In the genomic region with DNA sequence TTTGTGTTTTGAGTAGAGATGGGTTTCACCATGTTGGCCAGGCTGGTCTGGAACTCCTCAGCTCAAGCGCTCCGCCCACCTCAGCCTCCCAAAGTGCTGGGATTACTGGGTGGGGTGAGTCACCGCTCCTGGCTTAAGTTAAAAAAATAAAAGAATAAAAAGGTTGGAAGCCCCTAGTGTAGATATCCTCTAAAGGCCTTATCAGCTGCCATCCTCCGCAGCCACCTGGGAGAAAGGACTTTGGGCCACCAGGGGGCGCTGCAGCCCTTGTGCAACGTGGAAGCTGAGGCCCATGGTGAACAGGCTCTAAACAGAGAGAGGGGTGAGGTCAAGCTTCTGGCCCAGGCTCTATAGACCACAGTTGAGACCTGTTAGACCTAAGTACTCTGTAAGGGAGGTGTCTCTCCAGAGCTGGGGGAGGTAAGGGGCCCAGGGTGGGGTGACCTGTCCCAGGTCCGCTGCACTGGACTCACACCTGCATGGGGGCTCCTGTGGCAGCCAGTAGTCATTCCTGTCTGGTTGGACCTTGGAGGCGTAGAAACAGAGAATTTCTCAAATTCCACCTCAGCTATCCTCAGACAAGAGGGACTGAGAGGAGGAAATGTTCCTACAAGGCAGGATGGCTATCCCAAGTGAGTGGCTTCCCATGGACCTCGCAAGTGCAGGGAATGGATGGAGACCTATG, we compare ENCODE assay signal across 8 cellular contexts. TPM values are rescaled to one million over a fixed set of nuclear protein-coding genes. Genes with fewer than 3 reads are reported as not detected.
DNase-seq lines count a peak whose midpoint lies in the region; ATAC-seq, FAIRE-seq and TF ChIP-seq lines count a peak whose summit lies in the region.

No MANE protein-coding gene starts in this region.

- H3K9ac ChIP-seq in endothelial cell of umbilical vein (replicated peaks; ENCODE audit: extremely low read depth, insufficient read depth, low read length): no peak overlapping the region

- no peaks in the 10 kb centered on the region for H3K9me1 ChIP-seq in endothelial cell of umbilical vein (replicated peaks; ENCODE audit: control insufficient read depth, extremely low read depth, insufficient read depth, low read length)

- CTCF ChIA-PET in activated CD8-positive, alpha-beta memory T cell treated with anti-CD3 and anti-CD28 coated beads, Interleukin-2, amount 10 ng/mL, durations not matched to agents 7 days and 5 days (lab: Charles Lee): interaction anchor here (0.6 to 13.7 kb wide), 38 partner anchors 8 to 1506 kb away, joined by 3 to 221 read pairs (median 6); partner anchors contain the start of genes ASIC1, COX14, RACGAP1 and SMARCD1
- CTCF ChIA-PET in endothelial cell of umbilical vein (lab: Charles Lee): interaction anchor here (0.7 to 6.7 kb wide), 42 partner anchors 10 to 322 kb away, joined by 3 to 191 read pairs (median 4); partner anchors contain the start of genes AQP6, CERS5, COX14 and RACGAP1

- intact Hi-C loops in endothelial cell of umbilical vein (cut with micrococcal nuclease): loop anchor here (1.0 to 5.0 kb wide), 3 partner anchors 17 to 172 kb away; no protein-coding TSS in a partner anchor

- no peaks in the 10 kb centered on the region for H3K4me1 ChIP-seq in endothelial cell of umbilical vein (ENCODE audit: control insufficient read depth, extremely low read depth, insufficient read depth, low read length)

- no peak overlapping the region for H3K4me3 Mint-ChIP-seq in activated CD8-positive, alpha-beta memory T cell treated with anti-CD3 and anti-CD28 coated beads, Interleukin-2, amount 10 ng/mL, durations not matched to agents 7 days and 5 days

- H3K9me3 Mint-ChIP-seq in activated CD8-positive, alpha-beta memory T cell treated with anti-CD3 and anti-CD28 coated beads, Interleukin-2, amount 10 ng/mL, durations not matched to agents 7 days and 5 days (ENCODE audit: low read depth): no peaks in the 10 kb centered on the region

- H3K9me3 ChIP-seq in endothelial cell of umbilical vein (replicated peaks; ENCODE audit: control insufficient read depth, insufficient read depth, low read length): no peaks in the 10 kb centered on the region

- no peak overlapping the region for H3K27ac ChIP-seq in endothelial cell of umbilical vein (ENCODE audit: insufficient read depth, low read depth, low read length)

- no peaks in the 10 kb centered on the region for H3K36me3 Mint-ChIP-seq in activated CD8-positive, alpha-beta memory T cell treated with anti-CD3 and anti-CD28 coated beads, Interleukin-2, amount 10 ng/mL, durations not matched to agents 7 days and 5 days

- peak; percentile 90 for FAIRE-seq in endothelial cell of umbilical vein (lab: Jason Lieb, UNC)

- H3K27me3 Mint-ChIP-seq in activated CD8-positive, alpha-beta memory T cell treated with anti-CD3 and anti-CD28 coated beads, Interleukin-2, amount 10 ng/mL, durations not matched to agents 7 days and 5 days: peaks cover 14% of the 10 kb centered on the region

- ATAC-seq in activated CD8-positive, alpha-beta memory T cell treated with anti-CD3 and anti-CD28 coated beads, Interleukin-2, amount 10 ng/mL, durations not matched to agents 7 days and 5 days: peak; percentile 93
- ATAC-seq in GM21786 (IDR thresholded peaks at IDR 0.05; ENCODE audit: unreplicated experiment): no peak

- no peak overlapping the region for H2AFZ ChIP-seq in endothelial cell of umbilical vein (ENCODE audit: low read depth, low read length)

- peak; percentile 85 for DNase-seq in CMK (ENCODE audit: low read depth)
- peak; percentile 93 for DNase-seq in HT1080 (ENCODE audit: low read depth)
- peak; percentile 45 for DNase-seq in NOMO-1 treated with dmso at 0.1 percent for 144 hours (lab: John Stamatoyannopoulos, UW; ENCODE audit: unreplicated experiment)
- peak; percentile 90 for DNase-seq in activated CD8-positive, alpha-beta memory T cell treated with anti-CD3 and anti-CD28 coated beads, Interleukin-2, amount 10 ng/mL, durations not matched to agents 7 days and 5 days
- DNase-seq in endothelial cell of umbilical vein (ENCODE audit: low read depth, low spot score): peak; percentile 70
- peak; percentile 34 for DNase-seq in middle frontal gyrus (ENCODE audit: extremely low spot score, low spot score)
- peak; percentile 87 to 89 for DNase-seq in stimulated activated CD8-positive, alpha-beta memory T cell treated with anti-CD3 and anti-CD28 coated beads, Interleukin-2, amount 100 ng/mL, for 48 hours (ENCODE audit: low read depth in 2 of 2)

- no peaks in the 10 kb centered on the region for H4K20me1 ChIP-seq in endothelial cell of umbilical vein (replicated peaks; ENCODE audit: control insufficient read depth, extremely low read depth, insufficient read depth, low read length)

- POLR2A ChIA-PET in endothelial cell of umbilical vein (lab: Charles Lee): no interaction called here

- peaks cover 13% of the 10 kb centered on the region for H3K4me1 Mint-ChIP-seq in activated CD8-positive, alpha-beta memory T cell treated with anti-CD3 and anti-CD28 coated beads, Interleukin-2, amount 10 ng/mL, durations not matched to agents 7 days and 5 days

- no peak overlapping the region for H3K4me2 ChIP-seq in endothelial cell of umbilical vein (ENCODE audit: insufficient read depth, low read length)

- H3K79me2 ChIP-seq in endothelial cell of umbilical vein (ENCODE audit: control insufficient read depth, insufficient read depth, low read length): no peaks in the 10 kb centered on the region

- no peaks in the 10 kb centered on the region for H3K36me3 ChIP-seq in endothelial cell of umbilical vein (ENCODE audit: control insufficient read depth in 2 of 2, extremely low read depth in 1 of 2, insufficient read depth in 2 of 2, low read length in 2 of 2)

- TF ChIP-seq CTCF in endothelial cell of umbilical vein (IDR thresholded peaks at IDR 0.05; ENCODE audit: extremely low read depth in 1 of 2, insufficient read depth in 1 of 2, low read depth in 1 of 2, low read length in 2 of 2): peak; percentile 93 to 95

- no peak overlapping the region for H3K27ac Mint-ChIP-seq in activated CD8-positive, alpha-beta memory T cell treated with anti-CD3 and anti-CD28 coated beads, Interleukin-2, amount 10 ng/mL, durations not matched to agents 7 days and 5 days

- no peak for TF ChIP-seq POLR2A in endothelial cell of umbilical vein (IDR thresholded peaks at IDR 0.05; ENCODE audit: low read depth, low read length)

- no TSS peak for BruUV-seq in endothelial cell of umbilical vein (replicated peaks; lab: Mats Ljungman, UMichigan)

- dilution Hi-C loops in endothelial cell of umbilical vein (cut with MboI; ENCODE audit: extremely low pct_ligation_motif_present, low sequenced_read_pairs): no loop called here

- H3K4me3 ChIP-seq in endothelial cell of umbilical vein (replicated peaks in 1 of 3; ENCODE audit: insufficient read depth in 1 of 3, low read depth in 1 of 3, low read length in 3 of 3): no peak overlapping the region

- peaks cover 2 to 6% of the 10 kb centered on the region in 2 experiments for H3K27me3 ChIP-seq in endothelial cell of umbilical vein (ENCODE audit: control insufficient read depth in 2 of 2, insufficient read depth in 2 of 2, low read length in 2 of 2)

RNA-seq across cellular contexts. Expression of gene RACGAP1, which starts 14.0 kb away (rescaled TPM):
- total RNA-seq in HT1080 (2014; rRNA removed; shearing (Covaris generic)): 138 and 155 TPM in 2 replicates
- 102 and 108 TPM in 2 replicates for polyA plus RNA-seq in HT1080 (2015; cell fraction: cytosol; rRNA removed)
- polyA plus RNA-seq in HT1080 (2015; cell fraction: nucleus; rRNA removed): 146 and 164 TPM in 2 replicates
- 100 to 1,000 TPM; 180 to 198 TPM for total RNA-seq in activated CD8-positive, alpha-beta memory T cell treated with anti-CD3 and anti-CD28 coated beads, Interleukin-2, amount 10 ng/mL, durations not matched to agents 7 days and 5 days
- total RNA-seq in endothelial cell of umbilical vein: 56.3 and 62.9 TPM in 2 replicates
- 15.4 and 16.5 TPM in 2 replicates for polyA plus RNA-seq in endothelial cell of umbilical vein
- polyA plus RNA-seq in endothelial cell of umbilical vein (2011; cell fraction: cytosol; rRNA removed): 30.8 and 31.7 TPM in 2 replicates
- polyA plus RNA-seq in endothelial cell of umbilical vein (2011; cell fraction: nucleus; rRNA removed): 35.0 and 37.2 TPM in 2 replicates
- polyA plus RNA-seq in endothelial cell of umbilical vein (2012): 30.3 and 55.7 TPM in 2 replicates
- polyA minus RNA-seq in endothelial cell of umbilical vein: 42.7 and 50.6 TPM in 2 replicates
- 104 TPM for polyA minus RNA-seq in endothelial cell of umbilical vein (2011; cell fraction: cytosol; rRNA and poly(A)+ RNA removed)
- polyA minus RNA-seq in endothelial cell of umbilical vein (2011; cell fraction: nucleus; rRNA and poly(A)+ RNA removed): 14.4 and 22.9 TPM in 2 replicates

RNA-seq across cellular contexts. Expression of gene ASIC1, which starts 18.1 kb away (rescaled TPM):
- 6.0 and 9.5 TPM in 2 replicates for total RNA-seq in HT1080 (2014; rRNA removed; shearing (Covaris generic))
- 25.8 and 29.0 TPM in 2 replicates for polyA plus RNA-seq in HT1080 (2015; cell fraction: cytosol; rRNA removed)
- 42.0 and 46.5 TPM in 2 replicates for polyA plus RNA-seq in HT1080 (2015; cell fraction: nucleus; rRNA removed)
- 10 to 100 TPM; 19.0 to 28.3 TPM for total RNA-seq in activated CD8-positive, alpha-beta memory T cell treated with anti-CD3 and anti-CD28 coated beads, Interleukin-2, amount 10 ng/mL, durations not matched to agents 7 days and 5 days
- 0.53 and 0.55 TPM in 2 replicates for total RNA-seq in endothelial cell of umbilical vein
- 0.66 and 0.75 TPM in 2 replicates for polyA plus RNA-seq in endothelial cell of umbilical vein
- polyA plus RNA-seq in endothelial cell of umbilical vein (2011; cell fraction: cytosol; rRNA removed): 0.32 and 0.56 TPM in 2 replicates
- polyA plus RNA-seq in endothelial cell of umbilical vein (2011; cell fraction: nucleus; rRNA removed): 1.4 and 1.8 TPM in 2 replicates
- polyA plus RNA-seq in endothelial cell of umbilical vein (2012): 1.1 and 1.2 TPM in 2 replicates
- 0.90 and 1.1 TPM in 2 replicates for polyA minus RNA-seq in endothelial cell of umbilical vein
- 3.4 TPM for polyA minus RNA-seq in endothelial cell of umbilical vein (2011; cell fraction: cytosol; rRNA and poly(A)+ RNA removed)
- polyA minus RNA-seq in endothelial cell of umbilical vein (2011; cell fraction: nucleus; rRNA and poly(A)+ RNA removed): 0.58 and 0.67 TPM in 2 replicates

RNA-seq across cellular contexts. Expression of gene SMARCD1, which starts 45.8 kb away (rescaled TPM):
- 121 and 161 TPM in 2 replicates for total RNA-seq in HT1080 (2014; rRNA removed; shearing (Covaris generic))
- 114 and 120 TPM in 2 replicates for polyA plus RNA-seq in HT1080 (2015; cell fraction: cytosol; rRNA removed)
- polyA plus RNA-seq in HT1080 (2015; cell fraction: nucleus; rRNA removed): 156 and 161 TPM in 2 replicates
- total RNA-seq in activated CD8-positive, alpha-beta memory T cell treated with anti-CD3 and anti-CD28 coated beads, Interleukin-2, amount 10 ng/mL, durations not matched to agents 7 days and 5 days: 10 to 100 TPM; 62.0 to 80.8 TPM
- 86.6 and 101 TPM in 2 replicates for total RNA-seq in endothelial cell of umbilical vein
- polyA plus RNA-seq in endothelial cell of umbilical vein: 94.2 and 94.3 TPM in 2 replicates
- 85.9 and 89.8 TPM in 2 replicates for polyA plus RNA-seq in endothelial cell of umbilical vein (2011; cell fraction: cytosol; rRNA removed)
- polyA plus RNA-seq in endothelial cell of umbilical vein (2011; cell fraction: nucleus; rRNA removed): 206 and 214 TPM in 2 replicates
- polyA plus RNA-seq in endothelial cell of umbilical vein (2012): 69.0 and 80.7 TPM in 2 replicates
- 125 and 129 TPM in 2 replicates for polyA minus RNA-seq in endothelial cell of umbilical vein
- polyA minus RNA-seq in endothelial cell of umbilical vein (2011; cell fraction: cytosol; rRNA and poly(A)+ RNA removed): 68.2 TPM
- 85.9 and 108 TPM in 2 replicates for polyA minus RNA-seq in endothelial cell of umbilical vein (2011; cell fraction: nucleus; rRNA and poly(A)+ RNA removed)

Comparison
In these comparisons a context has a peak if more than half of its experiments do, and no peak if none do; other contexts are left out.
1. DNase-seq: peak in every context shown above with its lines; median percentile 93 in HT1080; 90 in activated CD8-positive, alpha-beta memory T cell treated with anti-CD3 and anti-CD28 coated beads, Interleukin-2, amount 10 ng/mL, durations not matched to agents 7 days and 5 days; 88 in stimulated activated CD8-positive, alpha-beta memory T cell treated with anti-CD3 and anti-CD28 coated beads, Interleukin-2, amount 100 ng/mL, for 48 hours; 85 in CMK; 70 in endothelial cell of umbilical vein; 45 in NOMO-1 treated with dmso at 0.1 percent for 144 hours; 34 in middle frontal gyrus.